In the genomic region with DNA sequence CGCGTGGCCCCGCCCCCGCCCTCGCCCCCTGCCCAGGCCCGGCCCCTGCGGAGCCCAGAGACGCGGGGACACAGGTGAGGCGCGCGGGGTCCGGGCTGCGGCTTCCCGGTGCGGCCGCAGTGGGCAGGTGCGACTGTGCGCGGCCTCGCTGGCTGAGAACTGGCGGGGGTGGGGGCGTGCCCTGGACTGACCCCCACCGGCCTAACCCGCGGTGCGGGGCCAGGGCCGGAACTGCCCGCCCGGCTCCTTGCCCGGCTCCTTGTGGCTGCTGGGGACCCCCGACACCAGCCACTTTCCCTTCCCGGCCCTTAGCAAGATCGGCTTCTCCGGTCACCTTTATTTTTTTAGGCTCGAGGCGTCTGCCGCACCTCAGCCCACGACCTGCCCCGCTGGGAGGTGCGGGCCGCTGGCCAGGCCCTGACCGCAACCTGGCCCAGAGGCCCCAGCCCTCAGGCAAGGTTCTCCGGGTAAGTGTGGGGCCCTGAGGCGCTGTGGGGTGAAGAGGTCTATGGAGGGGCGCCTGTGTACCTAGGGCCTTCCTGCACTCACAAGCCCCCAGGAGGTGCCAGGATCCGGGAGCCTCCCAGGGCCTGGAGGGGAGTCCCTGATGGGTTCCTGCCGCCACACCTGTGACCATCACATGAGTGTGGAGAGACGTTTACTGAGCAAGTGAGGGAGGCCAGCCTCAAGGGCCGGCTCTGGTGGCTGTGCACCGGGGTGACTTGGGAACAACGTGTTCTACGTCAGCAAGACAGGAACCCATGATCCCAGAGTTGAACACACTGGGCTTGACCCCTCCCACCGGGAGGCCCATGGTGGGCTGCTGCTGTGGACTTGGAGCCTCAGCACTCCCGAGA, we compare ENCODE assay signal across 8 cellular contexts. TPM values are rescaled to one million over a fixed set of nuclear protein-coding genes. Genes with fewer than 3 reads are reported as not detected.
DNase-seq lines count a peak whose midpoint lies in the region; ATAC-seq and TF ChIP-seq lines count a peak whose summit lies in the region.

A gene with protein sequence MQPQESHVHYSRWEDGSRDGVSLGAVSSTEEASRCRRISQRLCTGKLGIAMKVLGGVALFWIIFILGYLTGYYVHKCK (plus strand): TSS at position 35 of the 857 bp plus-strand sequence. CDS start 2,625 bp downstream, outside the sequence.

- CTCF ChIA-PET in Panc1 (lab: Charles Lee): interaction anchor here (1.1 kb wide), 1 partner anchor 48 kb away, joined by 3 read pairs; no protein-coding TSS in a partner anchor

- H3K4me3 ChIP-seq in BE2C (ENCODE audit: low read depth, low read length) (peak within 1 kb of the TSS; percentile 49), Panc1 (ENCODE audit: low read depth in 2 of 2, low read length in 2 of 2) (peak within 1 kb of the TSS; percentile 54 to 57), epithelial cell of proximal tubule (ENCODE audit: low read depth, low read length) (peak within 1 kb of the TSS; percentile 66), neural progenitor cell (peak within 1 kb of the TSS; percentile 69)

- peaks cover 13% of the 10 kb centered on the region for H3K4me1 ChIP-seq in BE2C
- H3K4me1 ChIP-seq in Panc1 (ENCODE audit: control insufficient read depth, insufficient read depth, low read length): peaks cover 51% of the 10 kb centered on the region
- H3K4me1 ChIP-seq in neural progenitor cell: peaks cover 14% of the 10 kb centered on the region

- no peaks in the 10 kb centered on the region for H3K36me3 Mint-ChIP-seq in neural progenitor cell

- H3K36me3 ChIP-seq in BE2C: no peaks in the 10 kb centered on the region
- no peaks in the 10 kb centered on the region for H3K36me3 ChIP-seq in Panc1 (ENCODE audit: control insufficient read depth, insufficient read depth, low read length)
- no peaks in the 10 kb centered on the region for H3K36me3 ChIP-seq in neural progenitor cell

- no peak within 1 kb of the TSS for H3K27ac Mint-ChIP-seq in neural progenitor cell

- no TSS peak for BruUV-seq in Panc1 (replicated peaks; lab: Mats Ljungman, UMichigan)

- peak within 1 kb of the TSS; percentile 83 for H2AFZ ChIP-seq in neural progenitor cell (replicated peaks)

- POLR2A ChIA-PET in Panc1 (lab: Charles Lee): no interaction called here

- no peak within 1 kb of the TSS for H3K9ac ChIP-seq in neural progenitor cell

- in situ Hi-C loops in Panc1 (cut with HindIII; ENCODE audit: low pct_unique_long_range_greater_than_20kb, low sequenced_read_pairs): no loop called here

- intact Hi-C loops in Panc1 (cut with micrococcal nuclease; ENCODE audit: unreplicated experiment): no loop called here
- intact Hi-C loops in head of caudate nucleus (cut with DNase I): no loop called here

- peak within 1 kb of the TSS; percentile 89 for H3K4me2 ChIP-seq in neural progenitor cell

- H3K4me3 Mint-ChIP-seq in neural progenitor cell: peak within 1 kb of the TSS; percentile 76

- H3K27me3 ChIP-seq in BE2C (no peaks in the 10 kb centered on the region), Panc1 (ENCODE audit: control insufficient read depth, insufficient read depth, low read length) (no peaks in the 10 kb centered on the region), neural progenitor cell (peaks cover 23% of the 10 kb centered on the region)

- H4K20me1 ChIP-seq in neural progenitor cell (ENCODE audit: low read depth): peaks cover 4% of the 10 kb centered on the region

- no peaks in the 10 kb centered on the region for H3K79me2 ChIP-seq in neural progenitor cell (ENCODE audit: low read depth)

- no peak for DNase-seq in BE2C
- DNase-seq in Panc1 (ENCODE audit: low read depth, low spot score): no peak
- no peak for DNase-seq in epithelial cell of proximal tubule (ENCODE audit: low read depth)
- no peak for DNase-seq in neural progenitor cell (ENCODE audit: low spot score)
- no peak for DNase-seq in head of caudate nucleus
- DNase-seq in NCI-H128 (lab: John Stamatoyannopoulos, UW; ENCODE audit: unreplicated experiment): no peak
- no peak for DNase-seq in NCI-H2081 treated with DMSO at 0.1 percent for 48 hours (lab: John Stamatoyannopoulos, UW)

- H3K27ac ChIP-seq in Panc1 (ENCODE audit: low read length) (peak within 1 kb of the TSS; percentile 58), neural progenitor cell (no peak within 1 kb of the TSS)

- TF ChIP-seq CTCF in BE2C (IDR thresholded peaks at IDR 0.05; ENCODE audit: low read depth, low read length) (no peak), Panc1 (IDR thresholded peaks at IDR 0.05) (no peak), epithelial cell of proximal tubule (conservative IDR thresholded peaks at IDR 0.05; ENCODE audit: low read depth, low read length) (no peak), neural progenitor cell (IDR thresholded peaks at IDR 0.05) (no peak)

- H3K9me3 ChIP-seq in BE2C (no peaks in the 10 kb centered on the region), Panc1 (ENCODE audit: control insufficient read depth, insufficient read depth, low read depth, low read length) (no peaks in the 10 kb centered on the region), neural progenitor cell (ENCODE audit: low read depth) (no peaks in the 10 kb centered on the region)

- H3F3A ChIP-seq in neural progenitor cell (ENCODE audit: low read depth): peaks cover 5% of the 10 kb centered on the region

- ATAC-seq in GM21576 (IDR thresholded peaks at IDR 0.05; ENCODE audit: unreplicated experiment): peak; percentile 18
- peak; percentile 33 for ATAC-seq in Panc1

- H3K9me3 Mint-ChIP-seq in neural progenitor cell: no peaks in the 10 kb centered on the region

- peaks cover 29% of the 10 kb centered on the region for H3K4me1 Mint-ChIP-seq in neural progenitor cell

- peaks cover 9% of the 10 kb centered on the region for H3K27me3 Mint-ChIP-seq in neural progenitor cell (ENCODE audit: insufficient read depth, low read depth)

RNA-seq across cellular contexts. Expression of the gene that starts here (rescaled TPM):
- not detected for polyA plus RNA-seq in BE2C (2012; ENCODE audit: insufficient read depth, insufficient read length, low read depth)
- total RNA-seq in Panc1 (2021; ENCODE audit: unreplicated experiment) (35.5 TPM), epithelial cell of proximal tubule (3.6 TPM in 1 of 2 replicates, not detected in the other), neural progenitor cell (ENCODE audit: low replicate concordance) (9.1 TPM in 1 of 2 replicates, not detected in the other)
- 37.1 TPM for polyA plus RNA-seq in Panc1 (2012; ENCODE audit: insufficient read length)
